In genomic region chr6:33279971-33280511, GRCh38 we compare ENCODE assay signal across 1 cellular context.
TF ChIP-seq lines count a peak whose summit lies in the region.

No MANE protein-coding gene starts in this region.

TF ChIP-seq in GM12878, 131 proteins besides CTCF, POLR2A, EP300 and RAD21:
- peak; percentile 46; the same call in 1 of the 2 replicates for TF ChIP-seq EED (IDR thresholded peaks at IDR 0.05; ENCODE audit: low read depth)
- TF ChIP-seq IKZF2 (IDR thresholded peaks at IDR 0.05), result peak in 1 of 2 experiments; percentile 20; a peak in 1 of 4 replicates
- TF ChIP-seq MXI1 (IDR thresholded peaks at IDR 0.05; ENCODE audit: low read depth, low read length), result no peak
- TF ChIP-seq, protein P1, sequence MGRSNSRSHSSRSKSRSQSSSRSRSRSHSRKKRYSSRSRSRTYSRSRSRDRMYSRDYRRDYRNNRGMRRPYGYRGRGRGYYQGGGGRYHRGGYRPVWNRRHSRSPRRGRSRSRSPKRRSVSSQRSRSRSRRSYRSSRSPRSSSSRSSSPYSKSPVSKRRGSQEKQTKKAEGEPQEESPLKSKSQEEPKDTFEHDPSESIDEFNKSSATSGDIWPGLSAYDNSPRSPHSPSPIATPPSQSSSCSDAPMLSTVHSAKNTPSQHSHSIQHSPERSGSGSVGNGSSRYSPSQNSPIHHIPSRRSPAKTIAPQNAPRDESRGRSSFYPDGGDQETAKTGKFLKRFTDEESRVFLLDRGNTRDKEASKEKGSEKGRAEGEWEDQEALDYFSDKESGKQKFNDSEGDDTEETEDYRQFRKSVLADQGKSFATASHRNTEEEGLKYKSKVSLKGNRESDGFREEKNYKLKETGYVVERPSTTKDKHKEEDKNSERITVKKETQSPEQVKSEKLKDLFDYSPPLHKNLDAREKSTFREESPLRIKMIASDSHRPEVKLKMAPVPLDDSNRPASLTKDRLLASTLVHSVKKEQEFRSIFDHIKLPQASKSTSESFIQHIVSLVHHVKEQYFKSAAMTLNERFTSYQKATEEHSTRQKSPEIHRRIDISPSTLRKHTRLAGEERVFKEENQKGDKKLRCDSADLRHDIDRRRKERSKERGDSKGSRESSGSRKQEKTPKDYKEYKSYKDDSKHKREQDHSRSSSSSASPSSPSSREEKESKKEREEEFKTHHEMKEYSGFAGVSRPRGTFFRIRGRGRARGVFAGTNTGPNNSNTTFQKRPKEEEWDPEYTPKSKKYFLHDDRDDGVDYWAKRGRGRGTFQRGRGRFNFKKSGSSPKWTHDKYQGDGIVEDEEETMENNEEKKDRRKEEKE (IDR thresholded peaks at IDR 0.05), result no peak
- TF ChIP-seq SIN3A (IDR thresholded peaks at IDR 0.05; ENCODE audit: low read depth, low read length), result no peak
- TF ChIP-seq TBL1XR1 (IDR thresholded peaks at IDR 0.05; ENCODE audit: low read depth, low read length), result no peak
- no peak for TF ChIP-seq IKZF1 (conservative IDR thresholded peaks at IDR 0.05)
- TF ChIP-seq SMC3 (IDR thresholded peaks at IDR 0.05; ENCODE audit: borderline replicate concordance, low read length), result peak; percentile 10; the same call in 1 of the 2 replicates
- no peak for TF ChIP-seq HDAC6 (IDR thresholded peaks at IDR 0.05; ENCODE audit: unreplicated experiment)
